In genomic region chr14:97366400-97366799, GRCh38 we compare ENCODE assay signal across 22 cellular contexts.
"Had no signal": no experiment of that assay in that cellular context is flagged by ENCODE, and none has a peak within 500 bp of the region (broad histone marks: within the 10 kb centered on the region; RNA-seq: fewer than 3 reads in every experiment).

No MANE protein-coding gene starts in this region.

- H3K4me2 ChIP-seq: KMS-11, PC-9 had no signal

- H3K27me3 ChIP-seq: adrenal gland had no signal

- H3K4me3 Mint-ChIP-seq: activated CD8-positive, alpha-beta T cell treated with anti-CD3 and anti-CD28 coated beads, Interleukin-2, amount 10 ng/mL, durations not matched to agents 7 days and 5 days; activated naive CD8-positive, alpha-beta T cell treated with anti-CD3 and anti-CD28 coated beads, Interleukin-2, amount 10 ng/mL, durations not matched to agents 7 days and 5 days; T-helper 1 cell treated with Interleukin-12 subunit alpha and Interleukin-12 subunit beta and Interleukin-4 antibody, amounts not matched to agents 30 μg/mL and 1 μg/mL, for 36 hours had no signal

- H3K27ac ChIP-seq: adrenal gland, breast epithelium, KMS-11, PC-9 had no signal

- DNase-seq: activated CD4-positive, alpha-beta T cell treated with anti-CD3 and anti-CD28 coated beads for 48 hours; activated CD4-positive, alpha-beta T cell treated with anti-CD3 and anti-CD28 coated beads, Interleukin-2, amount 50 U/mL, for 4 hours; activated CD4-positive, CD25-positive, alpha-beta regulatory T cell treated with anti-CD3 and anti-CD28 coated beads, Interleukin-2, amount 50 U/mL, for 72 hours; activated CD8-positive, alpha-beta memory T cell treated with anti-CD3 and anti-CD28 coated beads, Interleukin-2, amount 50 U/mL, for 48 hours; activated CD8-positive, alpha-beta T cell treated with anti-CD3 and anti-CD28 coated beads, Interleukin-2, amount 10 ng/mL, durations not matched to agents 7 days and 5 days; activated effector memory CD4-positive, alpha-beta T cell treated with anti-CD3 and anti-CD28 coated beads, Interleukin-2, amount 50 U/mL, for 16 hours; activated naive CD4-positive, alpha-beta T cell treated with anti-CD3 and anti-CD28 coated beads, Interleukin-2, amount 50 U/mL, for 16 hours; activated naive CD8-positive, alpha-beta T cell treated with anti-CD3 and anti-CD28 coated beads, Interleukin-2, amount 10 ng/mL, durations not matched to agents 7 days and 5 days; activated T-cell treated with anti-CD3 and anti-CD28 coated beads, Interleukin-2, amount 50 U/mL, for 1 hour; adrenal gland; anterior cingulate cortex; caudate nucleus; NCI-H1092; NCI-H1930; NCI-H2171; NCI-H345; NCI-H510A treated with DMSO at 0.1 percent for 48 hours; PC-9; SHP77 treated with DMSO at 0.1 percent for 48 hours had no signal

- H3K9ac ChIP-seq: KMS-11 had no signal

- H3K27ac Mint-ChIP-seq: activated CD8-positive, alpha-beta T cell treated with anti-CD3 and anti-CD28 coated beads, Interleukin-2, amount 10 ng/mL, durations not matched to agents 7 days and 5 days; activated naive CD8-positive, alpha-beta T cell treated with anti-CD3 and anti-CD28 coated beads, Interleukin-2, amount 10 ng/mL, durations not matched to agents 7 days and 5 days; T-helper 1 cell treated with Interleukin-12 subunit alpha and Interleukin-12 subunit beta and Interleukin-4 antibody, amounts not matched to agents 30 μg/mL and 1 μg/mL, for 36 hours had no signal

- H3K36me3 Mint-ChIP-seq: activated naive CD8-positive, alpha-beta T cell treated with anti-CD3 and anti-CD28 coated beads, Interleukin-2, amount 10 ng/mL, durations not matched to agents 7 days and 5 days had no signal

- H3K4me1 ChIP-seq: adrenal gland, breast epithelium had no signal

- ATAC-seq: activated CD8-positive, alpha-beta T cell treated with anti-CD3 and anti-CD28 coated beads, Interleukin-2, amount 10 ng/mL, durations not matched to agents 7 days and 5 days had no signal

- H3K4me1 Mint-ChIP-seq: activated naive CD8-positive, alpha-beta T cell treated with anti-CD3 and anti-CD28 coated beads, Interleukin-2, amount 10 ng/mL, durations not matched to agents 7 days and 5 days had no signal

- H3K4me3 ChIP-seq: adrenal gland, breast epithelium, PC-9 had no signal

- H2AFZ ChIP-seq: PC-9 had no signal

- H3K36me3 ChIP-seq: adrenal gland, breast epithelium had no signal

- H3K9me3 Mint-ChIP-seq: activated naive CD8-positive, alpha-beta T cell treated with anti-CD3 and anti-CD28 coated beads, Interleukin-2, amount 10 ng/mL, durations not matched to agents 7 days and 5 days had no signal

- H3K9me3 ChIP-seq: adrenal gland had no signal
